In the genomic region with DNA sequence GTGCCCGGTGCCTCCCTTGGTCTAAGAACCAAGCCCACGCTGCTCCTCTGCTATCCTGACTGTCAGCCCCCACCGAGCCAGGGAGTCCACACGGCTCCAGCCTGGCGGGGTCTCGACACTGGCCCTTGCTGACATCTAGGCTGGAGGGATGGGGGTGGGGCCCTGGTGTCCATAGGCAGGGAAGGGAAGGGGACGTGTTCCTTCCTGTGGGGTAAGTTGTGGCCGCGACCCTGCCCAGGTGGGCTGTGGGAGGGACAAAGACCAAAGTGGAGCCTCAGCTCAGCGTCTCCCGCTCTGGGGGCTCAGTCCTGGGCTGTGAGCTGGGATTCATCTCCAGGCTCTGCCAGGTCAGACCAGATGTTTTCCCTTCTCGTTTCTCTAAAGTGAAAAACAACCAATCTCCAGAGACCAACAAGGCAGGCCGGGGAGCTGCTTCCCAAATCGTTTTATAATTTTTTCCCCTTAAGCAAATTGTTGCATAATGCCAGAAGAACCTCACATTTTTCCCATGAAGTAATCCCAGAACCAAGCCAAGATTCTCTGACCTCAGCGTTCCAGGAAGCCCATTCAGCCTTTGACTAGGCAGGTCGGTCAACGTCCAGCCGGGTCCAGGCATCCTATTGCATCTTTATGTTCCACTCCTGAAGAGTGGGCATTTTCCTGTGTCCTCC, we compare ENCODE assay signal across 11 cellular contexts.
DNase-seq lines count a peak whose midpoint lies in the region; ATAC-seq, FAIRE-seq and TF ChIP-seq lines count a peak whose summit lies in the region.
"Had no signal": no experiment of that assay in that cellular context is flagged by ENCODE, and none has a peak within 500 bp of the region (broad histone marks: within the 10 kb centered on the region; RNA-seq: fewer than 3 reads in every experiment).

No MANE protein-coding gene starts in this region.

- no peak for FAIRE-seq in H1 (lab: Jason Lieb, UNC)

- no peak overlapping the region for H3K23ac ChIP-seq in H1 (ENCODE audit: insufficient read length)
- H3K23ac ChIP-seq in mesenchymal stem cell (ENCODE audit: low read length in 2 of 2): peak overlapping the region in 1 of 2 experiments; percentile 23

- no peaks in the 10 kb centered on the region for H4K20me1 ChIP-seq in H1 (replicated peaks in 1 of 2; ENCODE audit: control insufficient read depth in 1 of 2, insufficient read depth in 2 of 2, low read length in 2 of 2)

- 0 out of 2 replicates have a peak overlapping the region, but pooled peaks have one; percentile 53 for H2BK15ac ChIP-seq in H1 (ENCODE audit: low read length)
- H2BK15ac ChIP-seq in mesenchymal stem cell (ENCODE audit: low read depth, poor library complexity, severe bottlenecking): no peak overlapping the region

- peaks cover 15% of the 10 kb centered on the region for H3K4me1 Mint-ChIP-seq in HFFc6 (ENCODE audit: low read depth)

- no peak overlapping the region for H2AK5ac ChIP-seq in H1 (ENCODE audit: low read depth, low read length)
- H2AK5ac ChIP-seq in mesenchymal stem cell (ENCODE audit: low read length, severe bottlenecking): no peak overlapping the region

- no peaks in the 10 kb centered on the region for H3K23me2 ChIP-seq in H1 (ENCODE audit: low read depth, low read length)

- no peaks in the 10 kb centered on the region for H3K9me3 Mint-ChIP-seq in HFFc6

- CTCF ChIA-PET in H1 (lab: Charles Lee; ENCODE audit: partially characterized antibody): interaction anchor here (1.0 to 6.1 kb wide), 6 partner anchors 15 to 242 kb away, joined by 3 to 57 read pairs (median 4); no protein-coding TSS in a partner anchor

- H3K79me1 ChIP-seq in H1 (ENCODE audit: low read depth, low read length) (no peaks in the 10 kb centered on the region), mesenchymal stem cell (replicated peaks; ENCODE audit: low read length, poor library complexity, severe bottlenecking) (no peaks in the 10 kb centered on the region)

- H2BK120ac ChIP-seq in H1 (replicated peaks; ENCODE audit: low read depth, low read length): no peak overlapping the region
- H2BK120ac ChIP-seq in mesenchymal stem cell (ENCODE audit: low read depth, low read length): no peak overlapping the region

- H3K79me2 ChIP-seq in H1 (ENCODE audit: control insufficient read depth in 1 of 2, insufficient read depth in 2 of 2, low read length in 2 of 2): no peaks in the 10 kb centered on the region

- no peak for TF ChIP-seq RAD21 in H1 (IDR thresholded peaks at IDR 0.05 in 1 of 2, conservative IDR thresholded peaks at IDR 0.05 in 1 of 2; ENCODE audit: low read depth in 2 of 2, low read length in 2 of 2)

- H3K9ac ChIP-seq in H1 (replicated peaks in 1 of 4; ENCODE audit: extremely low read depth in 1 of 4, low read depth in 3 of 4, low read length in 3 of 4) (no peak overlapping the region), mesenchymal stem cell (ENCODE audit: low read length) (peak overlapping the region; percentile 75)

- no peak overlapping the region for H3K18ac ChIP-seq in H1 (ENCODE audit: extremely low read depth, low read length)
- peak overlapping the region in 1 of 2 experiments; percentile 50 for H3K18ac ChIP-seq in mesenchymal stem cell (ENCODE audit: low read depth in 1 of 2, low read length in 2 of 2)

- H2BK5ac ChIP-seq in H1 (ENCODE audit: low read depth, low read length) (no peak overlapping the region), mesenchymal stem cell (ENCODE audit: low read depth, low read length, poor library complexity, severe bottlenecking) (no peak overlapping the region)

- no peak overlapping the region for H4K91ac ChIP-seq in H1 (replicated peaks; ENCODE audit: insufficient read length, low read length)
- H4K91ac ChIP-seq in mesenchymal stem cell (ENCODE audit: low read length): peak overlapping the region; percentile 18

- POLR2A ChIA-PET in H1 (lab: Charles Lee; ENCODE audit: partially characterized antibody): no interaction called here

- H3K9me3 ChIP-seq in H1 (ENCODE audit: insufficient read depth in 2 of 2, low read depth in 1 of 2, low read length in 1 of 2): peaks cover 0 to 9% of the 10 kb centered on the region in 2 experiments; a peak in 1 of 4 replicates
- H3K9me3 ChIP-seq in mesenchymal stem cell (ENCODE audit: control insufficient read depth, low read length): no peaks in the 10 kb centered on the region
- no peaks in the 10 kb centered on the region for H3K9me3 ChIP-seq in testis
- H3K9me3 ChIP-seq: right lobe of liver had no signal

- H4K5ac ChIP-seq in H1 (ENCODE audit: insufficient read length, low read depth, low read length): no peak overlapping the region

- TF ChIP-seq POLR2A in H1 (IDR thresholded peaks at IDR 0.05; ENCODE audit: control extremely low read depth in 1 of 2, low read depth in 2 of 2, low read length in 2 of 2): no peak
- TF ChIP-seq POLR2A in testis (IDR thresholded peaks at IDR 0.05): no peak

- no peak overlapping the region for H2BK12ac ChIP-seq in H1 (ENCODE audit: low read depth, low read length)
- no peak overlapping the region for H2BK12ac ChIP-seq in mesenchymal stem cell (ENCODE audit: low read length in 2 of 2)

- peak overlapping the region; percentile 15; the same call in 1 of the 2 replicates for H3K4me3 Mint-ChIP-seq in HFFc6

- intact Hi-C loops in testis (cut with DNase I; ENCODE audit: low total_unique reads): loop anchor here (10.0 kb wide), 1 partner anchor 236 kb away; a partner anchor contains a TSS

- H3K36me3 ChIP-seq in H1 (ENCODE audit: control insufficient read depth in 2 of 4, insufficient read depth in 4 of 4, low read length in 3 of 4) (no peaks in the 10 kb centered on the region), mesenchymal stem cell (ENCODE audit: control insufficient read depth in 1 of 2, insufficient read depth in 2 of 2, low read depth in 1 of 2, low read length in 2 of 2) (peaks cover 5 to 21% of the 10 kb centered on the region in 2 experiments), testis (ENCODE audit: low read depth, missing control alignments) (no peaks in the 10 kb centered on the region)
- H3K36me3 ChIP-seq: right lobe of liver had no signal

- no peak overlapping the region for H3K4me2 ChIP-seq in H1 (ENCODE audit: insufficient read depth in 1 of 2, low read depth in 2 of 2, low read length in 2 of 2)
- H3K4me2 ChIP-seq in mesenchymal stem cell (ENCODE audit: low read length, poor library complexity, severe bottlenecking): no peak overlapping the region

- H3K36me3 Mint-ChIP-seq in HFFc6 (ENCODE audit: low read depth): no peaks in the 10 kb centered on the region

- H3K27me3 ChIP-seq in H1 (replicated peaks in 1 of 4; ENCODE audit: control insufficient read depth in 3 of 4, extremely low read depth in 1 of 4, insufficient read depth in 3 of 4, low read length in 3 of 4): no peaks in the 10 kb centered on the region
- no peaks in the 10 kb centered on the region for H3K27me3 ChIP-seq in mesenchymal stem cell (ENCODE audit: control insufficient read depth in 1 of 2, insufficient read depth in 1 of 2, low read length in 2 of 2)
- no peaks in the 10 kb centered on the region for H3K27me3 ChIP-seq in testis
- H3K27me3 ChIP-seq: right lobe of liver had no signal

- peak; percentile 74 for DNase-seq in HFFc6
- DNase-seq in H1 (ENCODE audit: low read depth in 1 of 2, low spot score in 2 of 2): no peak
- peak; percentile 33 for DNase-seq in mesenchymal stem cell
- peak; percentile 38 for DNase-seq in testis
- DNase-seq: NCI-H345; stimulated activated CD8-positive, alpha-beta memory T cell treated with anti-CD3 and anti-CD28 coated beads, Interleukin-4, amount 100 ng/mL, for 48 hours had no signal

- ATAC-seq in GM18519 (IDR thresholded peaks at IDR 0.05; ENCODE audit: low FRiP score, unreplicated experiment) (no peak), HG03521 (IDR thresholded peaks at IDR 0.05; ENCODE audit: unreplicated experiment) (no peak), GM21529 (IDR thresholded peaks at IDR 0.05; ENCODE audit: unreplicated experiment) (no peak), GM21737 (IDR thresholded peaks at IDR 0.05; ENCODE audit: unreplicated experiment) (no peak)

- peak overlapping the region; percentile 17; the same call in 1 of the 2 replicates for H4K8ac ChIP-seq in H1 (ENCODE audit: extremely low read depth, insufficient read depth, low read length)
- H4K8ac ChIP-seq in mesenchymal stem cell (ENCODE audit: low read length): no peak overlapping the region

- WGBS in H1 (ENCODE audit: extremely low coverage in 1 of 2, insufficient coverage in 1 of 2, insufficient read length in 1 of 2, insufficient replicate concordance in 2 of 2, low coverage in 1 of 2, low lambda C conversion rate in 2 of 2, missing lambda C conversion rate in 1 of 2), 2 experiments: 88% methylated on average over 17 of the region's 18 CpGs; no CpG with 5 or more reads in 1 of the 2 experiments
- 86% methylated on average over 18 of the region's 18 CpGs for WGBS in mesenchymal stem cell
- WGBS in testis, 2 donors: 44 to 61% methylated on average over 12 to 18 of the region's 18 CpGs

- H2AFZ ChIP-seq in H1 (ENCODE audit: low read length): no peak overlapping the region
- no peak overlapping the region for H2AFZ ChIP-seq in mesenchymal stem cell (ENCODE audit: low read depth, low read length)

- TF ChIP-seq CTCF in HFFc6 (IDR thresholded peaks at IDR 0.05) (no peak), H1 (IDR thresholded peaks at IDR 0.05; ENCODE audit: control extremely low read depth in 1 of 3, insufficient read depth in 1 of 3, low read depth in 1 of 3, low read length in 3 of 3) (no peak), testis (IDR thresholded peaks at IDR 0.05) (no peak)

- H3K4me1 ChIP-seq in H1 (replicated peaks in 1 of 4; ENCODE audit: control insufficient read depth in 3 of 4, insufficient read depth in 4 of 4, low read length in 3 of 4): no peaks in the 10 kb centered on the region; a peak in 1 of 7 replicates
- H3K4me1 ChIP-seq in mesenchymal stem cell (ENCODE audit: control insufficient read depth, insufficient read depth, low read depth, low read length): peaks cover 19% of the 10 kb centered on the region
- peaks cover 4% of the 10 kb centered on the region for H3K4me1 ChIP-seq in testis
- H3K4me1 ChIP-seq: right lobe of liver had no signal

- H3K4me3 ChIP-seq in H1 (ENCODE audit: extremely low read depth in 1 of 4, insufficient read depth in 2 of 4, low read depth in 3 of 4, low read length in 4 of 4): no peak overlapping the region
- H3K4me3 ChIP-seq in mesenchymal stem cell (ENCODE audit: insufficient read depth in 1 of 2, low read depth in 1 of 2, low read length in 2 of 2): peak overlapping the region in 1 of 2 experiments; percentile 20
- no peak overlapping the region for H3K4me3 ChIP-seq in testis
- H3K4me3 ChIP-seq: right lobe of liver had no signal

- no peak overlapping the region for H3K14ac ChIP-seq in H1 (ENCODE audit: insufficient read length)
- H3K14ac ChIP-seq in mesenchymal stem cell (ENCODE audit: low read length in 2 of 2): no peak overlapping the region

- H3K56ac ChIP-seq in H1 (replicated peaks; ENCODE audit: insufficient read length, low read depth, low read length): no peak overlapping the region

- H3K4ac ChIP-seq in H1 (replicated peaks; ENCODE audit: insufficient read length, low read depth, low read length) (no peak overlapping the region), mesenchymal stem cell (ENCODE audit: low read depth in 1 of 2, low read length in 2 of 2) (no peak overlapping the region)

- peaks cover 6% of the 10 kb centered on the region; the same call in 1 of the 2 replicates for H3K27me3 Mint-ChIP-seq in HFFc6 (ENCODE audit: insufficient read depth)

- no peak overlapping the region for H2BK20ac ChIP-seq in H1 (ENCODE audit: low read length)

- H3K27ac ChIP-seq in H1 (ENCODE audit: low read depth, low read length) (no peak overlapping the region), mesenchymal stem cell (ENCODE audit: low read length, poor library complexity, severe bottlenecking) (no peak overlapping the region), testis (peak overlapping the region in 1 of 2 donors; percentile 64)
- H3K27ac ChIP-seq: right lobe of liver had no signal

- TF ChIP-seq EP300 in H1 (IDR thresholded peaks at IDR 0.05; ENCODE audit: borderline replicate concordance in 1 of 2, low read depth in 2 of 2, low read length in 2 of 2): no peak

- peak overlapping the region; percentile 82 for H3K27ac Mint-ChIP-seq in HFFc6

Comparison
In these comparisons a context has a peak if more than half of its experiments do, and no peak if none do; other contexts are left out.
1. DNase-seq: peak in HFFc6 (single experiment), mesenchymal stem cell (single experiment) and testis (single experiment); none in H1 (0 of 2).